ENCODE assay signal across 13 cellular contexts in the genomic region with DNA sequence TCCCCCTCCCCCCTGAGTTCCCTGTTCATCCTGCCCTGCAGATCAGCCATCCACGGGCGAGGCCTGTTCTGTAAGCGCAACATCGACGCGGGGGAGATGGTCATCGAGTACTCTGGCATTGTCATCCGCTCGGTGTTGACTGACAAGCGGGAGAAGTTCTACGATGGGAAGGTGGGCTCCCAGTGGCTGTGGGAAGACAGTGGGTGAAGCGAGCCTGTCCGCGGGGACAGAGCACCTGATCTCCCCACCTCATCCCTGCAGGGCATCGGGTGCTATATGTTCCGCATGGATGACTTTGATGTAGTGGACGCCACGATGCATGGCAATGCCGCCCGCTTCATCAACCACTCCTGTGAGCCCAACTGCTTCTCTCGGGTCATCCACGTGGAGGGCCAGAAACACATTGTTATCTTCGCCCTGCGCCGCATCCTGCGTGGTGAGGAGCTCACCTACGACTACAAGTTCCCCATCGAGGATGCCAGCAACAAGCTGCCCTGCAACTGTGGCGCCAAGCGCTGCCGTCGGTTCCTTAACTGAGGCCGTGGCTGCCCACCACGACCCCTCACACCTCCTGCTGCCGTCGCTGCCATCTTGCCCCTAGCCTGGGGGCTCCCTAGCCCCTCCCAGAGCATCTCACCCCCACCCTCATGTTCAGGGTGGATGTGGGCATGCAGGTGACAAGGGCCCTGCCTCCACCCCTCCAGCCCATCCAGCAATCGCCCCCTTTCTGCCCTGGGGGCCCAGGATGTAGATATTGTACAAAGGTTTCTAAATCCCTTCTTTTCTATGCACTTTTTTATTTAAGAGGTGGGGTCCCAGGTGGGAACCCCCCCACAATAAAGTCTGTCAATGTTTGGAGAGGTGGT. TPM values are rescaled to one million over a fixed set of nuclear protein-coding genes. Genes with fewer than 3 reads are reported as not detected.
A peak's percentile ranks its signal among the peaks of the same experiment; 100 is the strongest.
DNase-seq lines count a peak whose midpoint lies in the region; FAIRE-seq and TF ChIP-seq lines count a peak whose summit lies in the region.
"Had no signal": no experiment of that assay in that cellular context is flagged by ENCODE, and none has a peak within 500 bp of the region (broad histone marks: within the 10 kb centered on the region; RNA-seq: fewer than 3 reads in every experiment).

No MANE protein-coding gene starts in this region.

- H3K56ac ChIP-seq in H1 (replicated peaks; ENCODE audit: insufficient read length, low read depth, low read length): no peak overlapping the region
- no peak overlapping the region for H3K56ac ChIP-seq in H9 (ENCODE audit: insufficient read length, low read depth, low read length)

- H2AK5ac ChIP-seq in H1 (ENCODE audit: low read depth, low read length) (no peak overlapping the region), H9 (ENCODE audit: insufficient read length, low read length) (no peak overlapping the region)

- no peak for TF ChIP-seq RAD21 in H1 (IDR thresholded peaks at IDR 0.05 in 1 of 2, conservative IDR thresholded peaks at IDR 0.05 in 1 of 2; ENCODE audit: low read depth in 2 of 2, low read length in 2 of 2)

- TSS peak; percentile 82 for BruUV-seq in A673 (replicated peaks; lab: Mats Ljungman, UMichigan)

- H3K27me3 Mint-ChIP-seq in H9 (ENCODE audit: low read depth): no peaks in the 10 kb centered on the region
- H3K27me3 Mint-ChIP-seq: stimulated activated naive CD8-positive, alpha-beta T cell treated with anti-CD3 and anti-CD28 coated beads, Interleukin-15, amount 100 ng/mL, for 72 hours had no signal

- H3K27ac ChIP-seq in A673 (ENCODE audit: low read depth, low read length, poor library complexity, severe bottlenecking) (no peak overlapping the region), HEK293 (ENCODE audit: extremely low read depth, low read depth, low read length) (peak overlapping the region; percentile 50; the same call in 1 of the 2 replicates), H1 (ENCODE audit: low read depth, low read length) (no peak overlapping the region), H9 (ENCODE audit: insufficient read length, low read depth, low read length) (no peak overlapping the region)
- H3K27ac ChIP-seq: cardiac muscle cell had no signal

- no peaks in the 10 kb centered on the region for H3K4me1 ChIP-seq in A673 (ENCODE audit: insufficient read depth, low read length, poor library complexity, severe bottlenecking)
- H3K4me1 ChIP-seq in HEK293 (ENCODE audit: control insufficient read depth, insufficient read depth, low read length): peaks cover 12% of the 10 kb centered on the region
- H3K4me1 ChIP-seq in H1 (replicated peaks in 1 of 4; ENCODE audit: control insufficient read depth in 3 of 4, insufficient read depth in 4 of 4, low read length in 3 of 4): peaks cover 0 to 3% (median 0%) of the 10 kb centered on the region in 4 experiments; a peak in 2 of 7 replicates
- H3K4me1 ChIP-seq in H9 (ENCODE audit: insufficient read depth, low read length): no peaks in the 10 kb centered on the region

- H4K8ac ChIP-seq in H1 (ENCODE audit: extremely low read depth, insufficient read depth, low read length) (no peak overlapping the region), H9 (replicated peaks; ENCODE audit: insufficient read length, low read depth, low read length) (no peak overlapping the region)

- H3K27ac Mint-ChIP-seq in H9: no peak overlapping the region; a peak in 1 of 7 replicates

- H4K91ac ChIP-seq in H1 (replicated peaks; ENCODE audit: insufficient read length, low read length) (no peak overlapping the region), H9 (ENCODE audit: insufficient read length, low read depth, low read length) (no peak overlapping the region)

- H4K5ac ChIP-seq in H1 (ENCODE audit: insufficient read length, low read depth, low read length) (no peak overlapping the region), H9 (ENCODE audit: insufficient read length, low read depth, low read length) (no peak overlapping the region)

- no peak overlapping the region for H2BK15ac ChIP-seq in H1 (ENCODE audit: low read length)
- no peak overlapping the region for H2BK15ac ChIP-seq in H9 (ENCODE audit: low read depth, low read length)

- H3K14ac ChIP-seq in H1 (ENCODE audit: insufficient read length) (no peak overlapping the region), H9 (ENCODE audit: insufficient read depth, low read length) (no peak overlapping the region)

- no peak for TF ChIP-seq POLR2A in H1 (IDR thresholded peaks at IDR 0.05; ENCODE audit: control extremely low read depth in 1 of 2, low read depth in 2 of 2, low read length in 2 of 2)

- peaks cover 6 to 12% of the 10 kb centered on the region in 2 experiments for H3K4me1 Mint-ChIP-seq in H9

- H2AFZ ChIP-seq in H1 (ENCODE audit: low read length): no peak overlapping the region
- H2AFZ ChIP-seq in H9 (ENCODE audit: low read length): no peak overlapping the region

- H3K18ac ChIP-seq in H1 (ENCODE audit: extremely low read depth, low read length) (no peak overlapping the region), H9 (ENCODE audit: insufficient read length, low read depth, low read length) (no peak overlapping the region)

- WGBS in H1 (ENCODE audit: extremely low coverage in 1 of 2, insufficient coverage in 1 of 2, insufficient read length in 1 of 2, insufficient replicate concordance in 2 of 2, low coverage in 1 of 2, low lambda C conversion rate in 2 of 2, missing lambda C conversion rate in 1 of 2), 2 experiments: 92% methylated on average over 29 of the region's 37 CpGs; no CpG with 5 or more reads in 1 of the 2 experiments
- WGBS in H9 (ENCODE audit: extremely low coverage, insufficient read length, low lambda C conversion rate): no CpG with 5 or more reads among the region's 37 CpGs

- no peak overlapping the region for H2BK20ac ChIP-seq in H1 (ENCODE audit: low read length)
- H2BK20ac ChIP-seq in H9 (ENCODE audit: low read depth, low read length, poor library complexity, severe bottlenecking): no peak overlapping the region

- peaks cover 10% of the 10 kb centered on the region; the same call in 1 of the 2 replicates for H3K23me2 ChIP-seq in H1 (ENCODE audit: low read depth, low read length)
- peaks cover 6% of the 10 kb centered on the region for H3K23me2 ChIP-seq in H9 (ENCODE audit: insufficient read length, low read depth, low read length, poor library complexity, severe bottlenecking)

- POLR2A ChIA-PET in A673 (lab: Charles Lee; ENCODE audit: low non-redundant PET) (no interaction called here), HEK293 (lab: Yijun Ruan, JAX) (interaction anchor here (0.7 to 7.7 kb wide), 4 partner anchors 7 to 19 kb away, joined by 3 to 204 read pairs (median 3); a partner anchor contains a TSS), H1 (lab: Charles Lee; ENCODE audit: partially characterized antibody) (interaction anchor here (0.6 to 7.6 kb wide), 7 partner anchors 10 to 238 kb away, joined by 3 to 54 read pairs (median 5); a partner anchor contains a TSS)

- H2BK5ac ChIP-seq in H1 (ENCODE audit: low read depth, low read length) (no peak overlapping the region), H9 (ENCODE audit: insufficient read length, low read length) (no peak overlapping the region)

- H3K27me3 ChIP-seq in A673 (replicated peaks; ENCODE audit: insufficient read depth, low read depth, low read length, poor library complexity): no peaks in the 10 kb centered on the region
- no peaks in the 10 kb centered on the region for H3K27me3 ChIP-seq in H1 (replicated peaks in 1 of 4; ENCODE audit: control insufficient read depth in 3 of 4, extremely low read depth in 1 of 4, insufficient read depth in 3 of 4, low read length in 3 of 4)
- no peaks in the 10 kb centered on the region for H3K27me3 ChIP-seq in H9 (ENCODE audit: insufficient read depth, low read length)
- H3K27me3 ChIP-seq: cardiac muscle cell had no signal

- H3K23ac ChIP-seq in H1 (ENCODE audit: insufficient read length) (no peak overlapping the region), H9 (ENCODE audit: insufficient read length, low read depth, low read length) (no peak overlapping the region)

- intact Hi-C loops in A673 (cut with micrococcal nuclease; ENCODE audit: unreplicated experiment): no loop called here

- H3K9ac ChIP-seq in H1 (replicated peaks in 1 of 4; ENCODE audit: extremely low read depth in 1 of 4, low read depth in 3 of 4, low read length in 3 of 4) (no peak overlapping the region), H9 (ENCODE audit: extremely low read depth, insufficient read length, low read length) (no peak overlapping the region)

- H3K36me3 ChIP-seq in A673 (ENCODE audit: insufficient read depth, low read length, poor library complexity, severe bottlenecking) (peaks cover 43% of the 10 kb centered on the region), HEK293 (ENCODE audit: control insufficient read depth in 2 of 2, insufficient read depth in 1 of 2, low read length in 2 of 2) (peaks cover 70 to 76% of the 10 kb centered on the region in 2 experiments), H1 (ENCODE audit: control insufficient read depth in 2 of 4, insufficient read depth in 4 of 4, low read length in 3 of 4) (peaks cover 11 to 35% (median 20%) of the 10 kb centered on the region in 4 experiments; a peak in 6 of 8 replicates)

- no peak overlapping the region for H3K4me2 ChIP-seq in H1 (ENCODE audit: insufficient read depth in 1 of 2, low read depth in 2 of 2, low read length in 2 of 2)
- H3K4me2 ChIP-seq in H9 (ENCODE audit: insufficient read depth, insufficient read length, low read length): no peak overlapping the region

- H4K20me1 ChIP-seq in H1 (replicated peaks in 1 of 2; ENCODE audit: control insufficient read depth in 1 of 2, insufficient read depth in 2 of 2, low read length in 2 of 2): peaks cover 0 to 15% of the 10 kb centered on the region in 2 experiments
- H4K20me1 ChIP-seq in H9 (ENCODE audit: control insufficient read depth, insufficient read depth, insufficient read length): no peaks in the 10 kb centered on the region

- H2BK12ac ChIP-seq in H1 (ENCODE audit: low read depth, low read length): no peak overlapping the region
- H2BK12ac ChIP-seq in H9 (ENCODE audit: insufficient read length, low read depth, low read length): no peak overlapping the region

- H3T11ph ChIP-seq in H9 (ENCODE audit: low read length): no peak overlapping the region

- no peaks in the 10 kb centered on the region for H3K79me1 ChIP-seq in H1 (ENCODE audit: low read depth, low read length)
- H3K79me1 ChIP-seq in H9 (ENCODE audit: insufficient read depth, low read depth, low read length, poor library complexity, severe bottlenecking): no peaks in the 10 kb centered on the region

- TF ChIP-seq CTCF in A673 (conservative IDR thresholded peaks at IDR 0.05; ENCODE audit: low read depth, low read length) (no peak), HEK293 (tag by site-specific recombination; IDR thresholded peaks at IDR 0.05) (no peak), H1 (IDR thresholded peaks at IDR 0.05; ENCODE audit: control extremely low read depth in 1 of 3, insufficient read depth in 1 of 3, low read depth in 1 of 3, low read length in 3 of 3) (no peak), H9 (conservative IDR thresholded peaks at IDR 0.05) (no peak)

- no peak overlapping the region for H3K4me3 Mint-ChIP-seq in H9

- CTCF ChIA-PET in A673 (lab: Charles Lee): no interaction called here
- CTCF ChIA-PET in HEK293 (lab: Yijun Ruan, JAX): interaction anchor here (0.6 to 2.0 kb wide), 7 partner anchors 11 to 1312 kb away, joined by 3 to 7 read pairs (median 4); no protein-coding TSS in a partner anchor
- CTCF ChIA-PET in H1 (lab: Charles Lee; ENCODE audit: partially characterized antibody): interaction anchor here (0.6 to 8.9 kb wide), 4 partner anchors 14 to 98 kb away, joined by 3 to 80 read pairs (median 5); no protein-coding TSS in a partner anchor

- H3K9me3 ChIP-seq in A673 (ENCODE audit: low read depth, low read length, poor library complexity, severe bottlenecking): no peaks in the 10 kb centered on the region
- no peaks in the 10 kb centered on the region for H3K9me3 ChIP-seq in HEK293 (ENCODE audit: control insufficient read depth, insufficient read depth, low read depth, low read length)
- no peaks in the 10 kb centered on the region for H3K9me3 ChIP-seq in H1 (ENCODE audit: insufficient read depth in 2 of 2, low read depth in 1 of 2, low read length in 1 of 2)
- no peaks in the 10 kb centered on the region for H3K9me3 ChIP-seq in H9 (ENCODE audit: control insufficient read depth, low read depth, low read length)

- H3K79me2 ChIP-seq in H1 (ENCODE audit: control insufficient read depth in 1 of 2, insufficient read depth in 2 of 2, low read length in 2 of 2): no peaks in the 10 kb centered on the region
- H3K79me2 ChIP-seq in H9 (ENCODE audit: insufficient read depth, low read length): no peaks in the 10 kb centered on the region

- H3K4ac ChIP-seq in H1 (replicated peaks; ENCODE audit: insufficient read length, low read depth, low read length) (no peak overlapping the region), H9 (ENCODE audit: low read depth, low read length) (no peak overlapping the region)

- no peak overlapping the region for H3K4me3 ChIP-seq in A673 (ENCODE audit: low read depth, low read length, poor library complexity, severe bottlenecking)
- H3K4me3 ChIP-seq in HEK293 (ENCODE audit: low read depth, low read length): no peak overlapping the region
- H3K4me3 ChIP-seq in H1 (ENCODE audit: extremely low read depth in 1 of 4, insufficient read depth in 2 of 4, low read depth in 3 of 4, low read length in 4 of 4): no peak overlapping the region
- H3K4me3 ChIP-seq: cardiac muscle cell had no signal

- TF ChIP-seq EP300 in H1 (IDR thresholded peaks at IDR 0.05; ENCODE audit: borderline replicate concordance in 1 of 2, low read depth in 2 of 2, low read length in 2 of 2): no peak

- H2BK120ac ChIP-seq in H1 (replicated peaks; ENCODE audit: low read depth, low read length) (no peak overlapping the region), H9 (ENCODE audit: low read depth, low read length, poor library complexity, severe bottlenecking) (no peak overlapping the region)

- no peak for DNase-seq in A673 (ENCODE audit: low spot score)
- no peak for DNase-seq in H1 (ENCODE audit: low read depth in 1 of 2, low spot score in 2 of 2)
- no peak for DNase-seq in H9
- no peak for DNase-seq in NCI-H2081 (lab: John Stamatoyannopoulos, UW)
- no peak for DNase-seq in stimulated activated CD4-positive, alpha-beta T cell treated with anti-CD3 and anti-CD28 coated beads, Interleukin-1b, Interleukin-23, amount 100 ng/mL, for 48 hours
- DNase-seq: activated CD4-positive, CD25-positive, alpha-beta regulatory T cell treated with anti-CD3 and anti-CD28 coated beads, Interleukin-2, amount 50 U/mL, for 72 hours; activated effector memory CD4-positive, alpha-beta T cell treated with anti-CD3 and anti-CD28 coated beads, Interleukin-2, amount 50 U/mL, for 16 hours; NCI-H1105 treated with DMSO at 0.1 percent for 48 hours; NCI-H345; stimulated activated CD4-positive, alpha-beta T cell treated with anti-CD3 and anti-CD28 coated beads, Interleukin-4, amount 100 ng/mL, for 24 hours had no signal

- no peak for FAIRE-seq in H1 (lab: Jason Lieb, UNC)

- peaks cover 38 to 58% (median 51%) of the 10 kb centered on the region in 3 experiments; a peak in 6 of 7 replicates for H3K36me3 Mint-ChIP-seq in H9 (ENCODE audit: insufficient read depth in 1 of 3, low read depth in 3 of 3)

- H3K9me3 Mint-ChIP-seq in H9: no peaks in the 10 kb centered on the region
- H3K9me3 Mint-ChIP-seq: stimulated activated naive CD8-positive, alpha-beta T cell treated with anti-CD3 and anti-CD28 coated beads, Interleukin-15, amount 100 ng/mL, for 72 hours had no signal

RNA-seq across cellular contexts. Expression of a gene that starts 4.0 kb away (rescaled TPM):
- total RNA-seq in A673 (2021): 4.9 and 5.8 TPM in 2 replicates
- 8.4 and 12.2 TPM in 2 replicates for total RNA-seq in H1 (2021; fragmentation: NEBNext Ultra II Directional; extraction: Animal tissue kit (Norgen Biotek cat#: 25700))
- 28.9 and 40.3 TPM in 2 replicates for polyA plus RNA-seq in H1 (2011; rRNA removed)
- polyA plus RNA-seq in H1 (2011; cell fraction: cytosol; rRNA removed): 18.4 TPM
- 21.5 TPM for polyA plus RNA-seq in H1 (2011; cell fraction: nucleus; rRNA removed)
- 8.9 to 15.1 TPM (median 14.9 TPM) in 4 replicates for polyA plus RNA-seq in H1 (2012, experiment 1 of 2)
- polyA plus RNA-seq in H1 (2012, experiment 2 of 2): 22.9 TPM
- polyA plus RNA-seq in H1 (2013, experiment 1 of 2): 8.9 TPM
- 9.4 TPM for polyA plus RNA-seq in H1 (2013, experiment 2 of 2)
- 3.0 and 5.6 TPM in 2 replicates for polyA minus RNA-seq in H1 (2011; rRNA and poly(A)+ RNA removed)
- 9.5 TPM for polyA minus RNA-seq in H1 (2011; cell fraction: cytosol; rRNA and poly(A)+ RNA removed)
- 8.9 TPM for polyA minus RNA-seq in H1 (2011; cell fraction: nucleus; rRNA and poly(A)+ RNA removed)
- total RNA-seq in H9 (2021): 2.9 and 3.2 TPM in 2 replicates

RNA-seq across cellular contexts. Expression of a gene that starts 7.0 kb away (rescaled TPM):
- 20.4 and 21.0 TPM in 2 replicates for total RNA-seq in A673 (2021)
- total RNA-seq in H1 (2021; fragmentation: NEBNext Ultra II Directional; extraction: Animal tissue kit (Norgen Biotek cat#: 25700)): 15.1 and 18.5 TPM in 2 replicates
- polyA plus RNA-seq in H1 (2011; rRNA removed): 32.7 TPM in 2 replicates
- 24.5 TPM for polyA plus RNA-seq in H1 (2011; cell fraction: cytosol; rRNA removed)
- 39.3 TPM for polyA plus RNA-seq in H1 (2011; cell fraction: nucleus; rRNA removed)
- 21.7 to 23.2 TPM (median 22.7 TPM) in 4 replicates for polyA plus RNA-seq in H1 (2012, experiment 1 of 2)
- 26.5 TPM for polyA plus RNA-seq in H1 (2012, experiment 2 of 2)
- polyA plus RNA-seq in H1 (2013, experiment 1 of 2): 17.4 TPM
- 17.0 TPM for polyA plus RNA-seq in H1 (2013, experiment 2 of 2)
- polyA minus RNA-seq in H1 (2011; rRNA and poly(A)+ RNA removed): 8.2 and 12.0 TPM in 2 replicates
- 7.4 TPM for polyA minus RNA-seq in H1 (2011; cell fraction: cytosol; rRNA and poly(A)+ RNA removed)
- polyA minus RNA-seq in H1 (2011; cell fraction: nucleus; rRNA and poly(A)+ RNA removed): 11.6 TPM
- total RNA-seq in H9 (2021): 16.8 and 19.2 TPM in 2 replicates

RNA-seq across cellular contexts. Expression of a gene that starts 7.2 kb away (rescaled TPM):
- 58.8 and 67.7 TPM in 2 replicates for total RNA-seq in A673 (2021)
- total RNA-seq in H1 (2021; fragmentation: NEBNext Ultra II Directional; extraction: Animal tissue kit (Norgen Biotek cat#: 25700)): 75.3 and 80.2 TPM in 2 replicates
- polyA plus RNA-seq in H1 (2011; rRNA removed): 66.7 and 73.9 TPM in 2 replicates
- polyA plus RNA-seq in H1 (2011; cell fraction: cytosol; rRNA removed): 38.4 TPM
- 68.8 TPM for polyA plus RNA-seq in H1 (2011; cell fraction: nucleus; rRNA removed)
- polyA plus RNA-seq in H1 (2012, experiment 1 of 2): 64.8 to 80.3 TPM (median 70.7 TPM) in 4 replicates
- polyA plus RNA-seq in H1 (2012, experiment 2 of 2): 71.3 TPM
- polyA plus RNA-seq in H1 (2013, experiment 1 of 2): 143 TPM
- polyA plus RNA-seq in H1 (2013, experiment 2 of 2): 164 TPM
- polyA minus RNA-seq in H1 (2011; rRNA and poly(A)+ RNA removed): 38.7 and 46.2 TPM in 2 replicates
- 25.5 TPM for polyA minus RNA-seq in H1 (2011; cell fraction: cytosol; rRNA and poly(A)+ RNA removed)
- polyA minus RNA-seq in H1 (2011; cell fraction: nucleus; rRNA and poly(A)+ RNA removed): 17.1 TPM
- 69.7 and 77.7 TPM in 2 replicates for total RNA-seq in H9 (2021)

RNA-seq across cellular contexts. Expression of a gene that starts 10.1 kb away (rescaled TPM):
- total RNA-seq in A673 (2021): 11.3 and 13.2 TPM in 2 replicates
- total RNA-seq in H1 (2021; fragmentation: NEBNext Ultra II Directional; extraction: Animal tissue kit (Norgen Biotek cat#: 25700)): 2.9 and 3.8 TPM in 2 replicates
- polyA plus RNA-seq in H1 (2011; rRNA removed): 8.5 and 9.8 TPM in 2 replicates
- 3.8 TPM for polyA plus RNA-seq in H1 (2011; cell fraction: cytosol; rRNA removed)
- 9.2 TPM for polyA plus RNA-seq in H1 (2011; cell fraction: nucleus; rRNA removed)
- 5.4 to 8.1 TPM (median 6.1 TPM) in 4 replicates for polyA plus RNA-seq in H1 (2012, experiment 1 of 2)
- 11.4 TPM for polyA plus RNA-seq in H1 (2012, experiment 2 of 2)
- polyA plus RNA-seq in H1 (2013, experiment 1 of 2): 3.7 TPM
- 3.0 TPM for polyA plus RNA-seq in H1 (2013, experiment 2 of 2)
- polyA minus RNA-seq in H1 (2011; rRNA and poly(A)+ RNA removed): 3.7 and 4.2 TPM in 2 replicates
- polyA minus RNA-seq in H1 (2011; cell fraction: cytosol; rRNA and poly(A)+ RNA removed): 8.3 TPM
- polyA minus RNA-seq in H1 (2011; cell fraction: nucleus; rRNA and poly(A)+ RNA removed): 2.6 TPM
- total RNA-seq in H9 (2021): 4.7 and 5.9 TPM in 2 replicates

RNA-seq across cellular contexts. Expression of a gene that starts 18.6 kb away (rescaled TPM):
- 0.50 TPM in 1 of 2 replicates, not detected in the other for total RNA-seq in A673 (2021)
- total RNA-seq in H1 (2021; fragmentation: NEBNext Ultra II Directional; extraction: Animal tissue kit (Norgen Biotek cat#: 25700)): 0.44 TPM in 1 of 2 replicates, not detected in the other
- polyA plus RNA-seq in H1 (2011; rRNA removed): 0.91 and 1.6 TPM in 2 replicates
- polyA plus RNA-seq in H1 (2011; cell fraction: cytosol; rRNA removed): 0.69 TPM
- polyA plus RNA-seq in H1 (2011; cell fraction: nucleus; rRNA removed): 1.1 TPM
- polyA plus RNA-seq in H1 (2012, experiment 1 of 2): 2.2 to 2.9 TPM (median 2.2 TPM) in 4 replicates
- 2.1 TPM for polyA plus RNA-seq in H1 (2012, experiment 2 of 2)
- 1.6 TPM for polyA plus RNA-seq in H1 (2013, experiment 1 of 2)
- 1.3 TPM for polyA plus RNA-seq in H1 (2013, experiment 2 of 2)
- 0.27 and 0.50 TPM in 2 replicates for polyA minus RNA-seq in H1 (2011; rRNA and poly(A)+ RNA removed)
- polyA minus RNA-seq in H1 (2011; cell fraction: cytosol; rRNA and poly(A)+ RNA removed): 1.5 TPM
- polyA minus RNA-seq in H1 (2011; cell fraction: nucleus; rRNA and poly(A)+ RNA removed): 2.1 TPM
- 0.37 TPM in 2 replicates for total RNA-seq in H9 (2021)
